In the genomic region with DNA sequence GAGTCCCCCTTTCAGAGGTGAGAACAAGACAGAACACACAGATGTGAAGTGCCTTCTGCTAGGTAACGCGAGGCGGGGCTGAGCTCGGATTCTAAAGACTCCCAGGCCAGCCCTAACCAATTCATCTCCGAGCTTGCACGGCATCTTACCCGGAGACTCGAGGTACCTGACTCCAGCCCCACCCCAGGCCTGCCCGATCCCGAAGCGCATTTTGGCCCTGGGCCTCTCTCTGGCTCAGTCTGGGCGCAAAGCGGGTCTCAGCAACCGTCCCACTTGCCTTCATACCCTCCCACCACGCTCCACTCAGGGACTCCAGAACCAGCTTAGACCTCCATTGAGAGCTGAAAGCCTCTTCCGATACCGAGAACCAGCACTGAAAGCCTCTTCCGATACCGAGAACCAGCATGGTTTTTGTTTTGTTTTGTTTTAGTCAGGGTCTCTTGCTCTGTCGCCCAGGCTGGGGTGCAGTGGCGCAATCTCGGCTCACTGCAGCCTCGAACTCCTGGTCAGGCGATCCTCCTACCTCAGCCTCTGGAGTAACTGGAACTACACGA, we compare ENCODE assay signal across 8 cellular contexts. TPM values are rescaled to one million over a fixed set of nuclear protein-coding genes. Genes with fewer than 3 reads are reported as not detected.
A peak's percentile ranks its signal among the peaks of the same experiment; 100 is the strongest.
DNase-seq lines count a peak whose midpoint lies in the region; ATAC-seq and TF ChIP-seq lines count a peak whose summit lies in the region.

No MANE protein-coding gene starts in this region.

- H3K4me3 Mint-ChIP-seq in activated T-helper 17 cell treated with anti-CD3 and anti-CD28 coated beads, Interleukin-2, amount 50 U/mL, for 72 hours: peak overlapping the region; percentile 99
- H3K4me3 Mint-ChIP-seq in osteocyte (ENCODE audit: unreplicated experiment) (peak overlapping the region; percentile 96), type B pancreatic cell (peak overlapping the region; percentile 99)

- intact Hi-C loops in PC-9 (cut with micrococcal nuclease; ENCODE audit: unreplicated experiment): loop anchor here (1.0 kb wide), 1 partner anchor 11 kb away; no protein-coding TSS in a partner anchor

- H3K4me3 ChIP-seq in PC-9 (peak overlapping the region; percentile 95; the same call in 1 of the 2 replicates), foreskin fibroblast (ENCODE audit: low read depth in 1 of 2, low read length in 2 of 2) (peak overlapping the region; percentile 78 to 91)

- H2AFZ ChIP-seq in PC-9: no peak overlapping the region

- peaks cover 33% of the 10 kb centered on the region for H3K4me1 Mint-ChIP-seq in activated T-helper 17 cell treated with anti-CD3 and anti-CD28 coated beads, Interleukin-2, amount 50 U/mL, for 72 hours
- peaks cover 34% of the 10 kb centered on the region for H3K4me1 Mint-ChIP-seq in osteocyte (ENCODE audit: unreplicated experiment)
- H3K4me1 Mint-ChIP-seq in type B pancreatic cell (ENCODE audit: unreplicated experiment): peaks cover 40% of the 10 kb centered on the region

- H3K9me3 Mint-ChIP-seq in activated T-helper 17 cell treated with anti-CD3 and anti-CD28 coated beads, Interleukin-2, amount 50 U/mL, for 72 hours: no peaks in the 10 kb centered on the region
- H3K9me3 Mint-ChIP-seq in osteocyte (ENCODE audit: unreplicated experiment): no peaks in the 10 kb centered on the region
- no peaks in the 10 kb centered on the region for H3K9me3 Mint-ChIP-seq in type B pancreatic cell

- CTCF ChIA-PET in PC-9 (lab: Charles Lee): no interaction called here

- H3K79me2 ChIP-seq in PC-9 (ENCODE audit: low read depth): peaks cover 31% of the 10 kb centered on the region

- TSS peak; percentile 75 for BruUV-seq in PC-9 (replicated peaks; lab: Mats Ljungman, UMichigan)

- H3K9me3 ChIP-seq in PC-9 (ENCODE audit: insufficient read depth, low read depth): no peaks in the 10 kb centered on the region

- DNase-seq in COLO668 (lab: John Stamatoyannopoulos, UW; ENCODE audit: unreplicated experiment) (peak; percentile 82), HPDE6-E6E7 (ENCODE audit: extremely low spot score) (peak; percentile 95), PC-9 (peak in 1 of 2 experiments; percentile 49), foreskin fibroblast (peak; percentile 42 to 74), osteocyte (ENCODE audit: extremely low spot score, unreplicated experiment) (peak; percentile 81), type B pancreatic cell (ENCODE audit: extremely low spot score, unreplicated experiment) (peak; percentile 87)

- H3K27me3 Mint-ChIP-seq in activated T-helper 17 cell treated with anti-CD3 and anti-CD28 coated beads, Interleukin-2, amount 50 U/mL, for 72 hours: no peaks in the 10 kb centered on the region
- H3K27me3 Mint-ChIP-seq in osteocyte (ENCODE audit: unreplicated experiment) (no peaks in the 10 kb centered on the region), type B pancreatic cell (no peaks in the 10 kb centered on the region)

- H3K4me1 ChIP-seq in PC-9 (replicated peaks; ENCODE audit: insufficient read depth): peaks cover 9% of the 10 kb centered on the region

- peak; percentile 40 for ATAC-seq in GM19463 (IDR thresholded peaks at IDR 0.05; ENCODE audit: unreplicated experiment)
- ATAC-seq in activated T-helper 17 cell treated with anti-CD3 and anti-CD28 coated beads, Interleukin-2, amount 50 U/mL, for 72 hours (replicated peaks): peak; percentile 61

- POLR2A ChIA-PET in PC-9 (lab: Charles Lee; ENCODE audit: unreplicated experiment): interaction anchor here (0.5 to 1.0 kb wide), 8 partner anchors 43 to 369 kb away, joined by 3 to 13 read pairs (median 4); partner anchors contain the start of gene ITCH

- peaks cover 41% of the 10 kb centered on the region for H3K36me3 Mint-ChIP-seq in activated T-helper 17 cell treated with anti-CD3 and anti-CD28 coated beads, Interleukin-2, amount 50 U/mL, for 72 hours (ENCODE audit: low read depth)
- H3K36me3 Mint-ChIP-seq in osteocyte (ENCODE audit: unreplicated experiment): peaks cover 14% of the 10 kb centered on the region
- H3K36me3 Mint-ChIP-seq in type B pancreatic cell: peaks cover 18% of the 10 kb centered on the region

- peak overlapping the region; percentile 77 for H3K4me2 ChIP-seq in PC-9

- no peaks in the 10 kb centered on the region for H3K9me2 ChIP-seq in PC-9 (ENCODE audit: insufficient read depth)

- peak overlapping the region; percentile 69 for H3K27ac ChIP-seq in PC-9

- H3K36me3 ChIP-seq in PC-9 (ENCODE audit: low read depth): peaks cover 13% of the 10 kb centered on the region; the same call in 1 of the 2 replicates

- TF ChIP-seq CTCF in PC-9 (conservative IDR thresholded peaks at IDR 0.05) (no peak), foreskin fibroblast (IDR thresholded peaks at IDR 0.05; ENCODE audit: low read depth, low read length) (no peak), osteocyte (IDR thresholded peaks at IDR 0.05) (no peak), type B pancreatic cell (conservative IDR thresholded peaks at IDR 0.05) (no peak)

- H4K20me1 ChIP-seq in PC-9 (ENCODE audit: insufficient read depth): no peaks in the 10 kb centered on the region

- peaks cover 57% of the 10 kb centered on the region for H3F3A ChIP-seq in PC-9 (ENCODE audit: insufficient read depth, low read depth)

- H3K27ac Mint-ChIP-seq in activated T-helper 17 cell treated with anti-CD3 and anti-CD28 coated beads, Interleukin-2, amount 50 U/mL, for 72 hours: peak overlapping the region; percentile 97
- peak overlapping the region; percentile 99 for H3K27ac Mint-ChIP-seq in osteocyte (ENCODE audit: unreplicated experiment)
- peak overlapping the region; percentile 100 for H3K27ac Mint-ChIP-seq in type B pancreatic cell

- H3K27me3 ChIP-seq in PC-9 (ENCODE audit: insufficient read depth, low read depth): no peaks in the 10 kb centered on the region

RNA-seq across cellular contexts. Expression of gene DYNLRB1, which starts 0.7 kb away (rescaled TPM):
- total RNA-seq in PC-9 (2021) (145 and 179 TPM in 2 replicates), osteocyte (160 and 166 TPM in 2 replicates), type B pancreatic cell (ENCODE audit: low replicate concordance) (164 and 201 TPM in 2 replicates)
- 10 to 100 TPM; 72.0 to 85.0 TPM for total RNA-seq in activated T-helper 17 cell treated with anti-CD3 and anti-CD28 coated beads, Interleukin-2, amount 50 U/mL, for 72 hours

RNA-seq across cellular contexts. Expression of gene MAP1LC3A, which starts 43.0 kb away (rescaled TPM):
- total RNA-seq in PC-9 (2021) (not detected in 2 replicates), osteocyte (60.5 and 67.2 TPM in 2 replicates), type B pancreatic cell (ENCODE audit: low replicate concordance) (83.9 and 85.2 TPM in 2 replicates)
- 1 to 10 TPM; 4.5 to 4.6 TPM for total RNA-seq in activated T-helper 17 cell treated with anti-CD3 and anti-CD28 coated beads, Interleukin-2, amount 50 U/mL, for 72 hours

Comparison
In these comparisons a context has a peak if more than half of its experiments do, and no peak if none do; other contexts are left out.
1. RNA of gene MAP1LC3A, which starts 43.0 kb away (total RNA-seq): 83.9 to 85.2 TPM in type B pancreatic cell and 60.5 to 67.2 TPM in osteocyte; 4.5 to 4.6 TPM in activated T-helper 17 cell treated with anti-CD3 and anti-CD28 coated beads, Interleukin-2, amount 50 U/mL, for 72 hours and not detected in PC-9; every median in the first group is over 10 times any median in the second.
2. Peak in every context shown above with its lines, with median percentiles within 50 percentile points of each other: H3K27ac Mint-ChIP-seq and H3K4me3 Mint-ChIP-seq.